ENCODE assay signal across 7 cellular contexts in the genomic region with DNA sequence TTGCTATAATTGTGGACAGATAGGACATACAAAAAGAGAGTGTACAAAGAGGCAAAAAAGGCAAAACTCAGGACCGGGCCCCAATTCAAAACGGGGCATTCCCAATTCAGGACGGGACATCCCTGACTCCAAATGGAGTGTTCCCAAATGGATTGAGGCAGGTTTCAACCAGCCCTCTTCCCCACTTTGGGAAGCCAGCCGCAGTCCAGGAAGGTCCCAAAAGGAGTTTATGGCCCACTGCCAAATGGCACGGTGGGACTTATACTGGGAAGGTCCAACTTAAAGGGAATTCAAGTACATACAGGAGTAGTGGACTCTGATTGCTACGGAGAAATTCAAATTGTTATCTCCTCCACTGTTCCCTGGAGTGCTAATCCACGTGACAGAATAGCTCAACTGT.
"Had no signal": no experiment of that assay in that cellular context is flagged by ENCODE, and none has a peak within 500 bp of the region (broad histone marks: within the 10 kb centered on the region; RNA-seq: fewer than 3 reads in every experiment).

No MANE protein-coding gene starts in this region.

- H3K4me2 ChIP-seq: GM23338 had no signal

- H3K4me3 ChIP-seq: GM23338 had no signal

- H2AFZ ChIP-seq: GM23338 had no signal

- ATAC-seq: GM23338 had no signal

- FAIRE-seq: H1, H54, HTR-8/SVneo had no signal

- H3K27ac Mint-ChIP-seq: GM23338, H9 had no signal

- DNase-seq: H9, HCEC 1CT, IMR-90 had no signal

- H3K4me3 Mint-ChIP-seq: GM23338, H9 had no signal
